18 cellular contexts compared by ENCODE assay signal in genomic region chr13:49657241-49657641, GRCh38. TPM values are rescaled to one million over a fixed set of nuclear protein-coding genes. Genes with fewer than 3 reads are reported as not detected.
"Had no signal": no experiment of that assay in that cellular context is flagged by ENCODE, and none has a peak within 500 bp of the region (broad histone marks: within the 10 kb centered on the region; RNA-seq: fewer than 3 reads in every experiment).

No MANE protein-coding gene starts in this region.

- H3K27me3 Mint-ChIP-seq: activated CD4-positive, alpha-beta memory T cell treated with anti-CD3 and anti-CD28 coated beads, Interleukin-2, amount 10 ng/mL, durations not matched to agents 7 days and 5 days; activated naive CD4-positive, alpha-beta T cell treated with anti-CD3 and anti-CD28 coated beads, Interleukin-2, amount 10 ng/mL, durations not matched to agents 7 days and 5 days; activated T-cell treated with anti-CD3 and anti-CD28 coated beads, Interleukin-2, amount 50 U/mL, for 24 hours; naive B cell; stimulated activated memory B cell treated with anti-CD40 and anti-IgM and Interleukin-4, amounts not matched to agents 10 μg/mL and 1 μg/mL and 100 μg/mL, for 72 hours; T-cell had no signal

- DNase-seq: activated CD4-positive, alpha-beta memory T cell treated with anti-CD3 and anti-CD28 coated beads, Interleukin-2, amount 10 ng/mL, durations not matched to agents 7 days and 5 days; activated CD4-positive, alpha-beta T cell treated with anti-CD3 and anti-CD28 coated beads for 4 hours; activated naive CD4-positive, alpha-beta T cell treated with anti-CD3 and anti-CD28 coated beads, Interleukin-2, amount 10 ng/mL, durations not matched to agents 7 days and 5 days; activated T-cell treated with anti-CD3 and anti-CD28 coated beads, Interleukin-2, amount 50 U/mL, for 24 hours; dorsolateral prefrontal cortex; heart right ventricle; left lung; mammary epithelial cell; naive B cell; pancreas; stimulated activated CD4-positive, alpha-beta T cell treated with anti-CD3 and anti-CD28 coated beads, Interleukin-2, amount 100 ng/mL, for 48 hours; T-cell; T1000; thyroid gland had no signal

- H3K9me3 Mint-ChIP-seq: activated CD4-positive, alpha-beta memory T cell treated with anti-CD3 and anti-CD28 coated beads, Interleukin-2, amount 10 ng/mL, durations not matched to agents 7 days and 5 days; activated naive CD4-positive, alpha-beta T cell treated with anti-CD3 and anti-CD28 coated beads, Interleukin-2, amount 10 ng/mL, durations not matched to agents 7 days and 5 days; activated T-cell treated with anti-CD3 and anti-CD28 coated beads, Interleukin-2, amount 50 U/mL, for 24 hours; naive B cell; stimulated activated memory B cell treated with anti-CD40 and anti-IgM and Interleukin-4, amounts not matched to agents 10 μg/mL and 1 μg/mL and 100 μg/mL, for 72 hours; T-cell had no signal

- H3K27ac Mint-ChIP-seq: activated CD4-positive, alpha-beta memory T cell treated with anti-CD3 and anti-CD28 coated beads, Interleukin-2, amount 10 ng/mL, durations not matched to agents 7 days and 5 days; activated naive CD4-positive, alpha-beta T cell treated with anti-CD3 and anti-CD28 coated beads, Interleukin-2, amount 10 ng/mL, durations not matched to agents 7 days and 5 days; activated T-cell treated with anti-CD3 and anti-CD28 coated beads, Interleukin-2, amount 50 U/mL, for 24 hours; naive B cell; stimulated activated memory B cell treated with anti-CD40 and anti-IgM and Interleukin-4, amounts not matched to agents 10 μg/mL and 1 μg/mL and 100 μg/mL, for 72 hours; T-cell had no signal

- H3K4me3 ChIP-seq: dorsolateral prefrontal cortex, heart right ventricle, left lung, pancreas, thyroid gland had no signal

- H3K36me3 ChIP-seq: pancreas had no signal

- H3K9me3 ChIP-seq: heart right ventricle, left lung, pancreas, thyroid gland had no signal

- H3K4me3 Mint-ChIP-seq: activated CD4-positive, alpha-beta memory T cell treated with anti-CD3 and anti-CD28 coated beads, Interleukin-2, amount 10 ng/mL, durations not matched to agents 7 days and 5 days; activated naive CD4-positive, alpha-beta T cell treated with anti-CD3 and anti-CD28 coated beads, Interleukin-2, amount 10 ng/mL, durations not matched to agents 7 days and 5 days; activated T-cell treated with anti-CD3 and anti-CD28 coated beads, Interleukin-2, amount 50 U/mL, for 24 hours; naive B cell; stimulated activated memory B cell treated with anti-CD40 and anti-IgM and Interleukin-4, amounts not matched to agents 10 μg/mL and 1 μg/mL and 100 μg/mL, for 72 hours; T-cell had no signal

- H3K4me1 ChIP-seq: foreskin keratinocyte, left lung, pancreas, thyroid gland had no signal

- H3K27me3 ChIP-seq: dorsolateral prefrontal cortex, foreskin keratinocyte, heart right ventricle, left lung, pancreas, thyroid gland had no signal

- ATAC-seq: foreskin keratinocyte; heart right ventricle; left lung; pancreas; stimulated activated memory B cell treated with anti-CD40 and anti-IgM and Interleukin-4, amounts not matched to agents 10 μg/mL and 1 μg/mL and 100 μg/mL, for 72 hours; T-cell had no signal

- H3K4me1 Mint-ChIP-seq: activated CD4-positive, alpha-beta memory T cell treated with anti-CD3 and anti-CD28 coated beads, Interleukin-2, amount 10 ng/mL, durations not matched to agents 7 days and 5 days; stimulated activated memory B cell treated with anti-CD40 and anti-IgM and Interleukin-4, amounts not matched to agents 10 μg/mL and 1 μg/mL and 100 μg/mL, for 72 hours; T-cell had no signal

RNA-seq across cellular contexts. Expression of gene ARL11, which starts 28.9 kb away (rescaled TPM):
- total RNA-seq: astrocyte, bronchial epithelial cell had no signal
